Comparison of ENCODE assay signal across 8 cellular contexts in genomic region chr1:89465201-89465600, GRCh38. TPM values are rescaled to one million over a fixed set of nuclear protein-coding genes. Genes with fewer than 3 reads are reported as not detected.
DNase-seq lines count a peak whose midpoint lies in the region; ATAC-seq, FAIRE-seq and TF ChIP-seq lines count a peak whose summit lies in the region.

No MANE protein-coding gene starts in this region.

- TF ChIP-seq POLR2A in sigmoid colon (IDR thresholded peaks at IDR 0.05) = no peak

- intact Hi-C loops in sigmoid colon (cut with DNase I) = no loop called here

- H3K4me1 ChIP-seq in sigmoid colon = no peaks in the 10 kb centered on the region

- 97 to 98% methylated on average over 1 of the region's 1 CpG for WGBS in sigmoid colon, 2 donors

- no peaks in the 10 kb centered on the region for H3K9me3 ChIP-seq in sigmoid colon

- TF ChIP-seq EP300 in sigmoid colon (IDR thresholded peaks at IDR 0.05) = no peak

- H3K4me3 ChIP-seq in GM12865 (ENCODE audit: low read depth, low read length) (no peak overlapping the region), bronchial epithelial cell (ENCODE audit: low read depth, low read length) (no peak overlapping the region), sigmoid colon (no peak overlapping the region)

- DNase-seq in GM12865 (ENCODE audit: low read depth) = peak; percentile 37
- DNase-seq in bronchial epithelial cell (ENCODE audit: low read depth) = peak; percentile 99
- no peak for DNase-seq in sigmoid colon
- no peak for DNase-seq in epidermal melanocyte (ENCODE audit: insufficient read length, low spot score)
- no peak for DNase-seq in central memory CD4-positive, alpha-beta T cell

- FAIRE-seq in bronchial epithelial cell (lab: Jason Lieb, UNC) = peak; percentile 70

- H3K27ac ChIP-seq in sigmoid colon = no peak overlapping the region

- no peaks in the 10 kb centered on the region for H3K27me3 ChIP-seq in bronchial epithelial cell (ENCODE audit: control insufficient read depth, insufficient read depth, low read length)
- H3K27me3 ChIP-seq in sigmoid colon = no peaks in the 10 kb centered on the region

- TF ChIP-seq CTCF in GM12865 (IDR thresholded peaks at IDR 0.05; ENCODE audit: insufficient read depth, low read depth, low read length, missing control alignments) (no peak), bronchial epithelial cell (IDR thresholded peaks at IDR 0.05; ENCODE audit: insufficient read depth, low read length, severe bottlenecking) (no peak), sigmoid colon (IDR thresholded peaks at IDR 0.05) (no peak)

- ATAC-seq in GM18870 (IDR thresholded peaks at IDR 0.05; ENCODE audit: unreplicated experiment) (peak; percentile 64), HG03457 (IDR thresholded peaks at IDR 0.05; ENCODE audit: unreplicated experiment) (peak; percentile 77), HG02678 (IDR thresholded peaks at IDR 0.05; ENCODE audit: unreplicated experiment) (no peak)

- H3K36me3 ChIP-seq in bronchial epithelial cell (ENCODE audit: control insufficient read depth, insufficient read depth, low read length) (no peaks in the 10 kb centered on the region), sigmoid colon (no peaks in the 10 kb centered on the region)

RNA-seq across cellular contexts. Expression of gene LRRC8B, which starts 59.4 kb away (rescaled TPM):
- total RNA-seq in bronchial epithelial cell (7.6 and 17.5 TPM in 2 replicates), sigmoid colon (1 to 10 TPM; 3.0 to 9.8 (median 6.1) TPM)
- polyA plus RNA-seq in sigmoid colon = 1 to 10 TPM; 1.8 to 4.1 (median 1.8) TPM

Comparison
In these comparisons a context has a peak if more than half of its experiments do, and no peak if none do; other contexts are left out.
1. DNase-seq: peak in GM12865 (single experiment) and bronchial epithelial cell (single experiment); none in sigmoid colon (single experiment), epidermal melanocyte (single experiment) and central memory CD4-positive, alpha-beta T cell (single experiment).